35 cellular contexts compared by ENCODE assay signal in genomic region chr2:6685447-6685846, GRCh38.
"Had no signal": no experiment of that assay in that cellular context is flagged by ENCODE, and none has a peak within 500 bp of the region (broad histone marks: within the 10 kb centered on the region; RNA-seq: fewer than 3 reads in every experiment).

No MANE protein-coding gene starts in this region.

- H3K36me3 ChIP-seq: MG63 had no signal

- H3K27me3 ChIP-seq: MG63 had no signal

- H3K4me3 ChIP-seq: MG63 had no signal

- H3K9me3 ChIP-seq: MG63 had no signal

- DNase-seq: Karpas-422, Kasumi-1, MG63, MM.1S, MV-4-11, NCI-H1048, NCI-H1092, NCI-H1092 treated with DMSO at 0.1 percent for 48 hours, NCI-H1105, NCI-H1105 treated with DMSO at 0.1 percent for 48 hours, NCI-H1417, NCI-H1417 treated with DMSO at 0.1 percent for 48 hours, NCI-H1436, NCI-H1436 treated with DMSO at 0.1 percent for 48 hours, NCI-H146, NCI-H1694, NCI-H1694 treated with DMSO at 0.1 percent for 48 hours, NCI-H187, NCI-H187 treated with DMSO at 0.1 percent for 48 hours, NCI-H1930, NCI-H2029, NCI-H2029 treated with DMSO at 0.1 percent for 48 hours, NCI-H2081, NCI-H2081 treated with DMSO at 0.1 percent for 48 hours, NCI-H2107, NCI-H2171, NCI-H2171 treated with DMSO at 0.1 percent for 48 hours, NCI-H2227 treated with DMSO at 0.1 percent for 48 hours, NCI-H226, NCI-H345, NCI-H446, NCI-H446 treated with DMSO at 0.1 percent for 48 hours, NCI-H510A, NCI-H510A treated with DMSO at 0.1 percent for 48 hours, NCI-H524 had no signal
